Comparison of ENCODE assay signal across 1 cellular context in the genomic region with DNA sequence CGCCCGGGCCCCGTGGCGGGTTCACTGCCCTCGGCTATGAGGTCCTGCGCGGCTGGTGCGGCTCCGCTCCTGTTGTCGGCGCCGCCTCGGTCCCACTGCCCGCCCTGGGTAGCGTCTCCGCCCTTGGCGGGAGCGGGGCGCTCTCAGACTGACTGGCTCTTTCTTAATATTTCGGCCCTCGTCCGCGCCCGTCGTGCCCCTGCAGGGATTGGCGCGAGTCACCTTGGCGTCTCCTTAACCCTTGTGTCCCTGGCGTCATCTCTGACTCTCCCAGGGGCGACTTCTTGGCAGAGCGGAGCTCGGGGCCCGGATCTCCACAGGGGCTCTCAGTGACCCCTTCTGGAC.
TF ChIP-seq lines count a peak whose summit lies in the region.

No MANE protein-coding gene starts in this region.

TF ChIP-seq in K562, 482 proteins besides CTCF, POLR2A, EP300 and RAD21 (continued from another document):
- TF ChIP-seq, protein P1, sequence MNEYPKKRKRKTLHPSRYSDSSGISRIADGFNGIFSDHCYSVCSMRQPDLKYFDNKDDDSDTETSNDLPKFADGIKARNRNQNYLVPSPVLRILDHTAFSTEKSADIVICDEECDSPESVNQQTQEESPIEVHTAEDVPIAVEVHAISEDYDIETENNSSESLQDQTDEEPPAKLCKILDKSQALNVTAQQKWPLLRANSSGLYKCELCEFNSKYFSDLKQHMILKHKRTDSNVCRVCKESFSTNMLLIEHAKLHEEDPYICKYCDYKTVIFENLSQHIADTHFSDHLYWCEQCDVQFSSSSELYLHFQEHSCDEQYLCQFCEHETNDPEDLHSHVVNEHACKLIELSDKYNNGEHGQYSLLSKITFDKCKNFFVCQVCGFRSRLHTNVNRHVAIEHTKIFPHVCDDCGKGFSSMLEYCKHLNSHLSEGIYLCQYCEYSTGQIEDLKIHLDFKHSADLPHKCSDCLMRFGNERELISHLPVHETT (CRISPR knock-in tag; conservative IDR thresholded peaks at IDR 0.05 in 1 of 2, IDR thresholded peaks at IDR 0.05 in 1 of 2), result peak in 1 of 2 experiments; percentile 52; a peak in 1 of 4 replicates
- TF ChIP-seq FOXP1 (CRISPR knock-in tag; IDR thresholded peaks at IDR 0.05) (no peak), FOXM1 (IDR thresholded peaks at IDR 0.05; ENCODE audit: low read depth) (no peak), FOXM1 (CRISPR knock-in tag; IDR thresholded peaks at IDR 0.05; ENCODE audit: low read depth) (0 out of 2 replicates have a peak, but pooled peaks have one; percentile 40), PCBP1 (IDR thresholded peaks at IDR 0.05; ENCODE audit: low read depth, low read length, poor library complexity, severe bottlenecking) (no peak), RBM39 (optimal IDR thresholded peaks at IDR 0.05; ENCODE audit: low read depth, low read length) (peak; percentile 76), OTX1 (CRISPR knock-in tag; IDR thresholded peaks at IDR 0.05) (no peak), PRPF4 (IDR thresholded peaks at IDR 0.05; ENCODE audit: insufficient read depth, low read depth, low read length, poor library complexity, severe bottlenecking) (peak; percentile 93), RBFOX2 (IDR thresholded peaks at IDR 0.05; ENCODE audit: low read depth, low read length) (peak; percentile 70), ZNF431 (CRISPR knock-in tag; IDR thresholded peaks at IDR 0.05) (0 out of 2 replicates have a peak, but pooled peaks have one; percentile 10), KDM2B (CRISPR knock-in tag; IDR thresholded peaks at IDR 0.05) (no peak), SUPT5H (IDR thresholded peaks at IDR 0.05) (0 out of 2 replicates have a peak, but pooled peaks have one; percentile 19), HNRNPLL (IDR thresholded peaks at IDR 0.05; ENCODE audit: low read depth, low read length, poor library complexity, severe bottlenecking) (no peak), LCOR (CRISPR knock-in tag; IDR thresholded peaks at IDR 0.05) (0 out of 2 replicates have a peak, but pooled peaks have one; percentile 10), SP1 (CRISPR knock-in tag; IDR thresholded peaks at IDR 0.05) (0 out of 2 replicates have a peak, but pooled peaks have one; percentile 43), PTBP1 (IDR thresholded peaks at IDR 0.05; ENCODE audit: low read depth, low read length) (peak; percentile 68; the same call in 1 of the 2 replicates), GABPA (tag; conservative IDR thresholded peaks at IDR 0.05; ENCODE audit: low read depth) (0 out of 2 replicates have a peak, but pooled peaks have one; percentile 1), ZNF384 (IDR thresholded peaks at IDR 0.05; ENCODE audit: low read depth, low read length) (no peak)
- TF ChIP-seq, protein P2, sequence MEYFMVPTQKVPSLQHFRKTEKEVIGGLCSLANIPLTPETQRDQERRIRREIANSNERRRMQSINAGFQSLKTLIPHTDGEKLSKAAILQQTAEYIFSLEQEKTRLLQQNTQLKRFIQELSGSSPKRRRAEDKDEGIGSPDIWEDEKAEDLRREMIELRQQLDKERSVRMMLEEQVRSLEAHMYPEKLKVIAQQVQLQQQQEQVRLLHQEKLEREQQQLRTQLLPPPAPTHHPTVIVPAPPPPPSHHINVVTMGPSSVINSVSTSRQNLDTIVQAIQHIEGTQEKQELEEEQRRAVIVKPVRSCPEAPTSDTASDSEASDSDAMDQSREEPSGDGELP (CRISPR knock-in tag; IDR thresholded peaks at IDR 0.05; ENCODE audit: borderline replicate concordance), result peak; percentile 43; the same call in 1 of the 2 replicates
- TF ChIP-seq, protein P3, sequence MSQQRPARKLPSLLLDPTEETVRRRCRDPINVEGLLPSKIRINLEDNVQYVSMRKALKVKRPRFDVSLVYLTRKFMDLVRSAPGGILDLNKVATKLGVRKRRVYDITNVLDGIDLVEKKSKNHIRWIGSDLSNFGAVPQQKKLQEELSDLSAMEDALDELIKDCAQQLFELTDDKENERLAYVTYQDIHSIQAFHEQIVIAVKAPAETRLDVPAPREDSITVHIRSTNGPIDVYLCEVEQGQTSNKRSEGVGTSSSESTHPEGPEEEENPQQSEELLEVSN (IDR thresholded peaks at IDR 0.05; ENCODE audit: borderline replicate concordance in 1 of 2, extremely low read depth in 1 of 2, insufficient read depth in 1 of 2, insufficient read length in 1 of 2, low read depth in 1 of 2, low read length in 1 of 2, poor library complexity in 1 of 2, severe bottlenecking in 1 of 2), result peak in 1 of 2 experiments; percentile 40
